8 cellular contexts compared by ENCODE assay signal in genomic region chr5:126777257-126777973, GRCh38. TPM values are rescaled to one million over a fixed set of nuclear protein-coding genes. Genes with fewer than 3 reads are reported as not detected.
A peak's percentile ranks its signal among the peaks of the same experiment; 100 is the strongest.
DNase-seq lines count a peak whose midpoint lies in the region; ATAC-seq and TF ChIP-seq lines count a peak whose summit lies in the region.

No MANE protein-coding gene starts in this region.

- peaks cover 13% of the 10 kb centered on the region for H3K36me3 Mint-ChIP-seq in CD8-positive, alpha-beta T cell
- peaks cover 22% of the 10 kb centered on the region for H3K36me3 Mint-ChIP-seq in central memory CD8-positive, alpha-beta T cell (ENCODE audit: insufficient read depth)

- TF ChIP-seq CTCF in CD8-positive, alpha-beta T cell (IDR thresholded peaks at IDR 0.05): no peak
- TF ChIP-seq CTCF in LNCaP clone FGC (IDR thresholded peaks at IDR 0.05; ENCODE audit: control insufficient read depth, extremely low read depth, insufficient read depth): peak; percentile 37; the same call in 1 of the 2 replicates

- H3K4me1 Mint-ChIP-seq in CD8-positive, alpha-beta T cell (ENCODE audit: low read depth): peaks cover 30% of the 10 kb centered on the region
- H3K4me1 Mint-ChIP-seq in central memory CD8-positive, alpha-beta T cell: peaks cover 23% of the 10 kb centered on the region

- H3K9me3 ChIP-seq in CD8-positive, alpha-beta T cell (ENCODE audit: low read length): no peaks in the 10 kb centered on the region

- no peaks in the 10 kb centered on the region for H3K9me3 Mint-ChIP-seq in CD8-positive, alpha-beta T cell
- H3K9me3 Mint-ChIP-seq in central memory CD8-positive, alpha-beta T cell: no peaks in the 10 kb centered on the region

- H3K27me3 ChIP-seq in CD8-positive, alpha-beta T cell (ENCODE audit: insufficient read depth, low read length): no peaks in the 10 kb centered on the region
- H3K27me3 ChIP-seq in layer of hippocampus (ENCODE audit: control insufficient read depth, insufficient read depth, low read length): no peaks in the 10 kb centered on the region

- ATAC-seq in CD8-positive, alpha-beta T cell: peak; percentile 26
- ATAC-seq in GM21381 (IDR thresholded peaks at IDR 0.05; ENCODE audit: unreplicated experiment) (peak; percentile 16), HG03469 (IDR thresholded peaks at IDR 0.05; ENCODE audit: unreplicated experiment) (no peak)
- peak; percentile 36 for ATAC-seq in central memory CD8-positive, alpha-beta T cell (replicated peaks; ENCODE audit: extremely low read depth, poor library complexity, severe bottlenecking)

- peak overlapping the region; percentile 97 for H3K4me3 ChIP-seq in CD8-positive, alpha-beta T cell (ENCODE audit: low read depth, low read length)
- peak overlapping the region; percentile 88 for H3K4me3 ChIP-seq in LNCaP clone FGC (ENCODE audit: low read depth, low read length)

- H3K27me3 Mint-ChIP-seq in CD8-positive, alpha-beta T cell (ENCODE audit: low read depth): no peaks in the 10 kb centered on the region
- H3K27me3 Mint-ChIP-seq in central memory CD8-positive, alpha-beta T cell: no peaks in the 10 kb centered on the region

- CTCF ChIA-PET in CD8-positive, alpha-beta T cell (lab: Charles Lee): interaction anchor here (0.8 to 8.7 kb wide), 15 partner anchors 10 to 451 kb away, joined by 3 to 221 read pairs (median 5); partner anchors contain the start of gene PHAX

- peak; percentile 12 to 74 (median 54) for DNase-seq in CD8-positive, alpha-beta T cell
- DNase-seq in LNCaP clone FGC (ENCODE audit: low read depth): peak; percentile 65
- DNase-seq in activated CD4-positive, CD25-positive, alpha-beta regulatory T cell treated with anti-CD3 and anti-CD28 coated beads, Interleukin-2, amount 50 U/mL, for 16 hours (ENCODE audit: low read depth, low spot score): peak; percentile 13
- DNase-seq in central memory CD8-positive, alpha-beta T cell (ENCODE audit: low spot score in 2 of 2): peak; percentile 43 to 52
- peak; percentile 23 to 37 for DNase-seq in stimulated activated CD4-positive, alpha-beta T cell treated with anti-CD3 and anti-CD28 coated beads, Interleukin-15, amount 100 ng/mL, for 1 hour (ENCODE audit: low read depth in 1 of 2, low spot score in 1 of 2)

- peak overlapping the region; percentile 96 for H3K27ac Mint-ChIP-seq in CD8-positive, alpha-beta T cell
- peak overlapping the region; percentile 89 for H3K27ac Mint-ChIP-seq in central memory CD8-positive, alpha-beta T cell (ENCODE audit: low read depth)

- H3K36me3 ChIP-seq in CD8-positive, alpha-beta T cell (ENCODE audit: insufficient read depth, low read length): no peaks in the 10 kb centered on the region

- POLR2A ChIA-PET in CD8-positive, alpha-beta T cell (lab: Charles Lee): interaction anchor here (0.8 to 5.0 kb wide), 22 partner anchors 8 to 453 kb away, joined by 3 to 82 read pairs (median 5); partner anchors contain the start of genes ALDH7A1 and PHAX

- peak overlapping the region; percentile 92 for H3K27ac ChIP-seq in CD8-positive, alpha-beta T cell (ENCODE audit: low read depth, low read length)
- H3K27ac ChIP-seq in layer of hippocampus (ENCODE audit: low read depth, low read length): peak overlapping the region; percentile 71

- peaks cover 28% of the 10 kb centered on the region for H3K4me1 ChIP-seq in CD8-positive, alpha-beta T cell (ENCODE audit: insufficient read depth, low read length)

- peak overlapping the region; percentile 94 for H3K4me3 Mint-ChIP-seq in CD8-positive, alpha-beta T cell
- H3K4me3 Mint-ChIP-seq in central memory CD8-positive, alpha-beta T cell: peak overlapping the region; percentile 98

- intact Hi-C loops in CD8-positive, alpha-beta T cell (cut with DNase I, micrococcal nuclease): loop anchor here (1.0 to 10.0 kb wide), 11 partner anchors 29 to 1305 kb away; partner anchors contain the start of genes GRAMD2B (in 2 of the 2), SLC12A2 (in 2 of the 2), MARCHF3 (in 1 of the 2) and PHAX (in 1 of the 2)

RNA-seq across cellular contexts. Expression of gene LMNB1, which starts 0.5 kb away (rescaled TPM):
- total RNA-seq in CD8-positive, alpha-beta T cell: 10 to 100 TPM; 25.8 to 30.6 TPM

Comparison
In these comparisons a context has a peak if more than half of its experiments do, and no peak if none do; other contexts are left out.
1. DNase-seq: peak in every context shown above with its lines; median percentile 65 in LNCaP clone FGC; 54 in CD8-positive, alpha-beta T cell; 48 in central memory CD8-positive, alpha-beta T cell; 30 in stimulated activated CD4-positive, alpha-beta T cell treated with anti-CD3 and anti-CD28 coated beads, Interleukin-15, amount 100 ng/mL, for 1 hour; 13 in activated CD4-positive, CD25-positive, alpha-beta regulatory T cell treated with anti-CD3 and anti-CD28 coated beads, Interleukin-2, amount 50 U/mL, for 16 hours.